1 cellular context compared by ENCODE assay signal in genomic region chr10:484441-484924, GRCh38.
TF ChIP-seq lines count a peak whose summit lies in the region.

No MANE protein-coding gene starts in this region.

TF ChIP-seq in HEK293, 187 proteins besides CTCF, POLR2A, EP300 and RAD21 (continued from another document):
- TF ChIP-seq, protein P1, sequence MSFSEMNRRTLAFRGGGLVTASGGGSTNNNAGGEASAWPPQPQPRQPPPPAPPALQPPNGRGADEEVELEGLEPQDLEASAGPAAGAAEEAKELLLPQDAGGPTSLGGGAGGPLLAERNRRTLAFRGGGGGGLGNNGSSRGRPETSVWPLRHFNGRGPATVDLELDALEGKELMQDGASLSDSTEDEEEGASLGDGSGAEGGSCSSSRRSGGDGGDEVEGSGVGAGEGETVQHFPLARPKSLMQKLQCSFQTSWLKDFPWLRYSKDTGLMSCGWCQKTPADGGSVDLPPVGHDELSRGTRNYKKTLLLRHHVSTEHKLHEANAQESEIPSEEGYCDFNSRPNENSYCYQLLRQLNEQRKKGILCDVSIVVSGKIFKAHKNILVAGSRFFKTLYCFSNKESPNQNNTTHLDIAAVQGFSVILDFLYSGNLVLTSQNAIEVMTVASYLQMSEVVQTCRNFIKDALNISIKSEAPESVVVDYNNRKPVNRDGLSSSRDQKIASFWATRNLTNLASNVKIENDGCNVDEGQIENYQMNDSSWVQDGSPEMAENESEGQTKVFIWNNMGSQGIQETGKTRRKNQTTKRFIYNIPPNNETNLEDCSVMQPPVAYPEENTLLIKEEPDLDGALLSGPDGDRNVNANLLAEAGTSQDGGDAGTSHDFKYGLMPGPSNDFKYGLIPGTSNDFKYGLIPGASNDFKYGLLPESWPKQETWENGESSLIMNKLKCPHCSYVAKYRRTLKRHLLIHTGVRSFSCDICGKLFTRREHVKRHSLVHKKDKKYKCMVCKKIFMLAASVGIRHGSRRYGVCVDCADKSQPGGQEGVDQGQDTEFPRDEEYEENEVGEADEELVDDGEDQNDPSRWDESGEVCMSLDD (tag by site-specific recombination; IDR thresholded peaks at IDR 0.05): no peak
- TF ChIP-seq, protein P2, sequence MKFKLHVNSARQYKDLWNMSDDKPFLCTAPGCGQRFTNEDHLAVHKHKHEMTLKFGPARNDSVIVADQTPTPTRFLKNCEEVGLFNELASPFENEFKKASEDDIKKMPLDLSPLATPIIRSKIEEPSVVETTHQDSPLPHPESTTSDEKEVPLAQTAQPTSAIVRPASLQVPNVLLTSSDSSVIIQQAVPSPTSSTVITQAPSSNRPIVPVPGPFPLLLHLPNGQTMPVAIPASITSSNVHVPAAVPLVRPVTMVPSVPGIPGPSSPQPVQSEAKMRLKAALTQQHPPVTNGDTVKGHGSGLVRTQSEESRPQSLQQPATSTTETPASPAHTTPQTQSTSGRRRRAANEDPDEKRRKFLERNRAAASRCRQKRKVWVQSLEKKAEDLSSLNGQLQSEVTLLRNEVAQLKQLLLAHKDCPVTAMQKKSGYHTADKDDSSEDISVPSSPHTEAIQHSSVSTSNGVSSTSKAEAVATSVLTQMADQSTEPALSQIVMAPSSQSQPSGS (tag by site-specific recombination; IDR thresholded peaks at IDR 0.05; ENCODE audit: low read depth): no peak
- no peak for TF ChIP-seq ZNF394 (tag by site-specific recombination; IDR thresholded peaks at IDR 0.05; ENCODE audit: borderline replicate concordance)
- TF ChIP-seq ZIC2 (tag by site-specific recombination; IDR thresholded peaks at IDR 0.05): peak; percentile 93
- peak; percentile 79 for TF ChIP-seq ZNF600 (tag by site-specific recombination; IDR thresholded peaks at IDR 0.05)
- TF ChIP-seq ZSCAN30 (tag by site-specific recombination; IDR thresholded peaks at IDR 0.05): no peak
- 0 out of 2 replicates have a peak, but pooled peaks have one; percentile 17 for TF ChIP-seq PRDM6 (tag by site-specific recombination; IDR thresholded peaks at IDR 0.05)
- TF ChIP-seq ZNF449 (tag by site-specific recombination; IDR thresholded peaks at IDR 0.05): peak; percentile 49; the same call in 1 of the 2 replicates
- peak; percentile 21; the same call in 1 of the 2 replicates for TF ChIP-seq OSR2 (tag by site-specific recombination; IDR thresholded peaks at IDR 0.05)
- TF ChIP-seq ZNF423 (tag by site-specific recombination; IDR thresholded peaks at IDR 0.05): 0 out of 2 replicates have a peak, but pooled peaks have one; percentile 47
- 0 out of 2 replicates have a peak, but pooled peaks have one; percentile 40 for TF ChIP-seq GLIS1 (tag by site-specific recombination; IDR thresholded peaks at IDR 0.05)
- TF ChIP-seq IKZF3 (tag by site-specific recombination; IDR thresholded peaks at IDR 0.05): peak; percentile 17; the same call in 1 of the 2 replicates
- no peak for TF ChIP-seq ZNF350 (tag by site-specific recombination; IDR thresholded peaks at IDR 0.05)
